In genomic region chr2:230950833-230951339, GRCh38 we compare ENCODE assay signal across 1 cellular context.
A peak's percentile ranks its signal among the peaks of the same experiment; 100 is the strongest.
TF ChIP-seq lines count a peak whose summit lies in the region.

No MANE protein-coding gene starts in this region.

TF ChIP-seq in GM12878, 131 proteins besides CTCF, POLR2A, EP300 and RAD21:
- TF ChIP-seq HSF1 (IDR thresholded peaks at IDR 0.05; ENCODE audit: low read depth, low read length) (no peak), ETV6 (conservative IDR thresholded peaks at IDR 0.05 in 1 of 2, IDR thresholded peaks at IDR 0.05 in 1 of 2; ENCODE audit: borderline replicate concordance in 1 of 2, low read depth in 1 of 2) (peak in 1 of 2 experiments; percentile 3; a peak in 1 of 4 replicates), SMARCA5 (IDR thresholded peaks at IDR 0.05) (peak; percentile 79; the same call in 1 of the 2 replicates), RELA (IDR thresholded peaks at IDR 0.05; ENCODE audit: borderline replicate concordance, partially characterized antibody) (peak; percentile 7), SPI1 (IDR thresholded peaks at IDR 0.05; ENCODE audit: borderline replicate concordance, insufficient read depth, low read depth, low read length) (peak; percentile 1; the same call in 1 of the 2 replicates), CREB1 (IDR thresholded peaks at IDR 0.05; ENCODE audit: low read depth) (no peak), CREM (IDR thresholded peaks at IDR 0.05; ENCODE audit: low read depth) (0 out of 2 replicates have a peak, but pooled peaks have one; percentile 23), ZNF207 (IDR thresholded peaks at IDR 0.05; ENCODE audit: borderline replicate concordance) (0 out of 2 replicates have a peak, but pooled peaks have one; percentile 28), ZBTB33 (IDR thresholded peaks at IDR 0.05) (peak; percentile 66; the same call in 1 of the 2 replicates), POLR2AphosphoS5 (IDR thresholded peaks at IDR 0.05; ENCODE audit: low read length) (peak; percentile 93), SMAD5 (IDR thresholded peaks at IDR 0.05; ENCODE audit: low read depth) (peak; percentile 91), YY1 (IDR thresholded peaks at IDR 0.05; ENCODE audit: low read depth, low read length) (0 out of 2 replicates have a peak, but pooled peaks have one; percentile 4), ATF7 (IDR thresholded peaks at IDR 0.05; ENCODE audit: low read depth) (0 out of 2 replicates have a peak, but pooled peaks have one; percentile 41), TCF12 (IDR thresholded peaks at IDR 0.05; ENCODE audit: low read depth, low read length) (no peak), ZBED1 (IDR thresholded peaks at IDR 0.05; ENCODE audit: borderline replicate concordance) (peak; percentile 50), MEF2B (IDR thresholded peaks at IDR 0.05; ENCODE audit: partially characterized antibody, poor library complexity, severe bottlenecking) (peak; percentile 38), MXI1 (IDR thresholded peaks at IDR 0.05; ENCODE audit: low read depth, low read length) (0 out of 2 replicates have a peak, but pooled peaks have one; percentile 2), IKZF1 (conservative IDR thresholded peaks at IDR 0.05) (no peak; the same call in none of the 2 replicates), MAX (IDR thresholded peaks at IDR 0.05; ENCODE audit: low read depth, low read length) (no peak), POU2F2 (IDR thresholded peaks at IDR 0.05; ENCODE audit: borderline replicate concordance, low read depth, low read length) (no peak; the same call in 1 of the 3 replicates)
